8 cellular contexts compared by ENCODE assay signal in genomic region chr4:184343400-184344177, GRCh38.
DNase-seq lines count a peak whose midpoint lies in the region; ATAC-seq and TF ChIP-seq lines count a peak whose summit lies in the region.

No MANE protein-coding gene starts in this region.

- H3K4me3 ChIP-seq in AG04450 (ENCODE audit: low read depth, low read length) (peak overlapping the region; percentile 92), lower leg skin (ENCODE audit: low read depth, poor library complexity, severe bottlenecking) (peak overlapping the region; percentile 33)

- intact Hi-C loops in activated CD4-positive, alpha-beta memory T cell treated with anti-CD3 and anti-CD28 coated beads for 36 hours (cut with micrococcal nuclease) = loop anchor here (2.0 kb wide), 1 partner anchor 25 kb away; no protein-coding TSS in a partner anchor
- intact Hi-C loops in lower leg skin (cut with DNase I; ENCODE audit: low total_unique reads) = loop anchor here (10.0 kb wide), 1 partner anchor 991 kb away; no protein-coding TSS in a partner anchor

- CTCF ChIA-PET in AG04450 (lab: Charles Lee) = interaction anchor here (1.5 kb wide), 1 partner anchor 80 kb away, joined by 9 read pairs; no protein-coding TSS in a partner anchor
- CTCF ChIA-PET in activated CD4-positive, alpha-beta memory T cell treated with anti-CD3 and anti-CD28 coated beads for 36 hours (lab: Charles Lee) = interaction anchor here (0.6 to 1.9 kb wide), 3 partner anchors 18 to 79 kb away, joined by 3 to 13 read pairs (median 3); no protein-coding TSS in a partner anchor

- ATAC-seq in GM18870 (IDR thresholded peaks at IDR 0.05; ENCODE audit: unreplicated experiment) = peak; percentile 36
- peak; percentile 32 for ATAC-seq in HG03342 (IDR thresholded peaks at IDR 0.05; ENCODE audit: unreplicated experiment)
- peak; percentile 76 for ATAC-seq in effector memory CD8-positive, alpha-beta T cell (replicated peaks)

- H3K27me3 ChIP-seq in AG04450 (ENCODE audit: control insufficient read depth, insufficient read depth, low read length) = no peaks in the 10 kb centered on the region

- DNase-seq in AG04450 (ENCODE audit: low read depth, low spot score) (peak; percentile 27), NCI-H524 (lab: John Stamatoyannopoulos, UW) (peak; percentile 67), lower leg skin (ENCODE audit: low spot score in 2 of 2) (peak; percentile 62 to 92)
- peak; percentile 54 for DNase-seq in activated CD4-positive, alpha-beta memory T cell treated with anti-CD3 and anti-CD28 coated beads for 36 hours
- peak in 2 of 3 experiments; percentile 15 for DNase-seq in effector memory CD8-positive, alpha-beta T cell
- DNase-seq in stimulated activated CD4-positive, alpha-beta T cell treated with anti-CD3 and anti-CD28 coated beads, TNF-alpha, amount 100 ng/mL, for 4 hours (ENCODE audit: low read depth in 3 of 3) = peak in 2 of 3 experiments; percentile 3 to 20

- POLR2A ChIA-PET in AG04450 (lab: Yijun Ruan, JAX) = interaction anchor here (1.0 kb wide), 1 partner anchor 131 kb away, joined by 3 read pairs; the partner anchor contains the start of gene IRF2
- POLR2A ChIA-PET in activated CD4-positive, alpha-beta memory T cell treated with anti-CD3 and anti-CD28 coated beads for 36 hours (lab: Charles Lee) = interaction anchor here (1.0 to 1.4 kb wide), 2 partner anchors 60 to 62 kb away, joined by 3 to 4 read pairs; no protein-coding TSS in a partner anchor

- 6 to 7% methylated on average over 20 of the region's 20 CpGs for WGBS in lower leg skin, 2 donors

- no peak overlapping the region for H3K27ac ChIP-seq in AG04450 (ENCODE audit: low read depth, low read length)

- peaks cover 23% of the 10 kb centered on the region for H3K4me1 Mint-ChIP-seq in activated CD4-positive, alpha-beta memory T cell treated with anti-CD3 and anti-CD28 coated beads for 36 hours (ENCODE audit: low read depth)
- peaks cover 21 to 26% of the 10 kb centered on the region in 2 donors for H3K4me1 Mint-ChIP-seq in effector memory CD8-positive, alpha-beta T cell (ENCODE audit: low read depth in 2 of 2)

- H3K4me3 Mint-ChIP-seq in activated CD4-positive, alpha-beta memory T cell treated with anti-CD3 and anti-CD28 coated beads for 36 hours = peak overlapping the region; percentile 77
- peak overlapping the region; percentile 77 to 81 for H3K4me3 Mint-ChIP-seq in effector memory CD8-positive, alpha-beta T cell

- H3K27ac Mint-ChIP-seq in activated CD4-positive, alpha-beta memory T cell treated with anti-CD3 and anti-CD28 coated beads for 36 hours = no peak overlapping the region
- peak overlapping the region; percentile 77 for H3K27ac Mint-ChIP-seq in effector memory CD8-positive, alpha-beta T cell

- H3K9me3 ChIP-seq in AG04450 (ENCODE audit: control insufficient read depth, insufficient read depth, low read length) = no peaks in the 10 kb centered on the region

- H3K27me3 Mint-ChIP-seq in activated CD4-positive, alpha-beta memory T cell treated with anti-CD3 and anti-CD28 coated beads for 36 hours = no peaks in the 10 kb centered on the region
- peaks cover 0 to 14% of the 10 kb centered on the region in 2 donors for H3K27me3 Mint-ChIP-seq in effector memory CD8-positive, alpha-beta T cell

- H3K36me3 Mint-ChIP-seq in activated CD4-positive, alpha-beta memory T cell treated with anti-CD3 and anti-CD28 coated beads for 36 hours = peaks cover under 1% of the 10 kb centered on the region
- peaks cover 7% of the 10 kb centered on the region for H3K36me3 Mint-ChIP-seq in effector memory CD8-positive, alpha-beta T cell (ENCODE audit: insufficient read depth)

- TF ChIP-seq CTCF in AG04450 (IDR thresholded peaks at IDR 0.05; ENCODE audit: low read depth, low read length) (no peak), lower leg skin (IDR thresholded peaks at IDR 0.05) (no peak)

- TF ChIP-seq POLR2A in lower leg skin (IDR thresholded peaks at IDR 0.05) = no peak

- H3K9me3 Mint-ChIP-seq in activated CD4-positive, alpha-beta memory T cell treated with anti-CD3 and anti-CD28 coated beads for 36 hours = peaks cover under 1% of the 10 kb centered on the region
- no peaks in the 10 kb centered on the region for H3K9me3 Mint-ChIP-seq in effector memory CD8-positive, alpha-beta T cell

Comparison
In these comparisons a context has a peak if more than half of its experiments do, and no peak if none do; other contexts are left out.
1. DNase-seq: peak in every context shown above with its lines; median percentile 77 in lower leg skin; 67 in NCI-H524; 54 in activated CD4-positive, alpha-beta memory T cell treated with anti-CD3 and anti-CD28 coated beads for 36 hours; 27 in AG04450; 15 in effector memory CD8-positive, alpha-beta T cell; 12 in stimulated activated CD4-positive, alpha-beta T cell treated with anti-CD3 and anti-CD28 coated beads, TNF-alpha, amount 100 ng/mL, for 4 hours.